Comparison of ENCODE assay signal across 1 cellular context in genomic region chr20:35503841-35504460, GRCh38.
A peak's percentile ranks its signal among the peaks of the same experiment; 100 is the strongest.
TF ChIP-seq lines count a peak whose summit lies in the region.

No MANE protein-coding gene starts in this region.

TF ChIP-seq in HepG2, 621 proteins besides CTCF, POLR2A, EP300 and RAD21:
- TF ChIP-seq KIAA2018 (CRISPR knock-in tag; IDR thresholded peaks at IDR 0.05; ENCODE audit: borderline replicate concordance) = no peak
- TF ChIP-seq ZNF691 (CRISPR knock-in tag; IDR thresholded peaks at IDR 0.05; ENCODE audit: borderline replicate concordance, low read depth) = no peak
- no peak for TF ChIP-seq NR2F1 (CRISPR knock-in tag; IDR thresholded peaks at IDR 0.05)
- TF ChIP-seq, protein P1, sequence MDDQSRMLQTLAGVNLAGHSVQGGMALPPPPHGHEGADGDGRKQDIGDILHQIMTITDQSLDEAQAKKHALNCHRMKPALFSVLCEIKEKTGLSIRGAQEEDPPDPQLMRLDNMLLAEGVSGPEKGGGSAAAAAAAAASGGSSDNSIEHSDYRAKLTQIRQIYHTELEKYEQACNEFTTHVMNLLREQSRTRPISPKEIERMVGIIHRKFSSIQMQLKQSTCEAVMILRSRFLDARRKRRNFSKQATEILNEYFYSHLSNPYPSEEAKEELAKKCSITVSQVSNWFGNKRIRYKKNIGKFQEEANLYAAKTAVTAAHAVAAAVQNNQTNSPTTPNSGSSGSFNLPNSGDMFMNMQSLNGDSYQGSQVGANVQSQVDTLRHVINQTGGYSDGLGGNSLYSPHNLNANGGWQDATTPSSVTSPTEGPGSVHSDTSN (CRISPR knock-in tag; IDR thresholded peaks at IDR 0.05; ENCODE audit: borderline replicate concordance) = no peak
- TF ChIP-seq ZNF780A (CRISPR knock-in tag; IDR thresholded peaks at IDR 0.05) = no peak
- TF ChIP-seq, protein P2, sequence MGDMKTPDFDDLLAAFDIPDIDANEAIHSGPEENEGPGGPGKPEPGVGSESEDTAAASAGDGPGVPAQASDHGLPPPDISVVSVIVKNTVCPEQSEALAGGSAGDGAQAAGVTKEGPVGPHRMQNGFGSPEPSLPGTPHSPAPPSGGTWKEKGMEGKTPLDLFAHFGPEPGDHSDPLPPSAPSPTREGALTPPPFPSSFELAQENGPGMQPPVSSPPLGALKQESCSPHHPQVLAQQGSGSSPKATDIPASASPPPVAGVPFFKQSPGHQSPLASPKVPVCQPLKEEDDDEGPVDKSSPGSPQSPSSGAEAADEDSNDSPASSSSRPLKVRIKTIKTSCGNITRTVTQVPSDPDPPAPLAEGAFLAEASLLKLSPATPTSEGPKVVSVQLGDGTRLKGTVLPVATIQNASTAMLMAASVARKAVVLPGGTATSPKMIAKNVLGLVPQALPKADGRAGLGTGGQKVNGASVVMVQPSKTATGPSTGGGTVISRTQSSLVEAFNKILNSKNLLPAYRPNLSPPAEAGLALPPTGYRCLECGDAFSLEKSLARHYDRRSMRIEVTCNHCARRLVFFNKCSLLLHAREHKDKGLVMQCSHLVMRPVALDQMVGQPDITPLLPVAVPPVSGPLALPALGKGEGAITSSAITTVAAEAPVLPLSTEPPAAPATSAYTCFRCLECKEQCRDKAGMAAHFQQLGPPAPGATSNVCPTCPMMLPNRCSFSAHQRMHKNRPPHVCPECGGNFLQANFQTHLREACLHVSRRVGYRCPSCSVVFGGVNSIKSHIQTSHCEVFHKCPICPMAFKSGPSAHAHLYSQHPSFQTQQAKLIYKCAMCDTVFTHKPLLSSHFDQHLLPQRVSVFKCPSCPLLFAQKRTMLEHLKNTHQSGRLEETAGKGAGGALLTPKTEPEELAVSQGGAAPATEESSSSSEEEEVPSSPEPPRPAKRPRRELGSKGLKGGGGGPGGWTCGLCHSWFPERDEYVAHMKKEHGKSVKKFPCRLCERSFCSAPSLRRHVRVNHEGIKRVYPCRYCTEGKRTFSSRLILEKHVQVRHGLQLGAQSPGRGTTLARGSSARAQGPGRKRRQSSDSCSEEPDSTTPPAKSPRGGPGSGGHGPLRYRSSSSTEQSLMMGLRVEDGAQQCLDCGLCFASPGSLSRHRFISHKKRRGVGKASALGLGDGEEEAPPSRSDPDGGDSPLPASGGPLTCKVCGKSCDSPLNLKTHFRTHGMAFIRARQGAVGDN (CRISPR knock-in tag; IDR thresholded peaks at IDR 0.05) = peak; percentile 18; the same call in 1 of the 2 replicates
- peak; percentile 54 for TF ChIP-seq AGO2 (optimal IDR thresholded peaks at IDR 0.05; ENCODE audit: low read depth, low read length)
- no peak for TF ChIP-seq ZNF878 (CRISPR knock-in tag; IDR thresholded peaks at IDR 0.05)
- 0 out of 2 replicates have a peak, but pooled peaks have one; percentile 35 for TF ChIP-seq NFIB (CRISPR knock-in tag; IDR thresholded peaks at IDR 0.05; ENCODE audit: borderline replicate concordance)
- no peak for TF ChIP-seq ZNF629 (CRISPR knock-in tag; conservative IDR thresholded peaks at IDR 0.05)
- TF ChIP-seq, protein P3, sequence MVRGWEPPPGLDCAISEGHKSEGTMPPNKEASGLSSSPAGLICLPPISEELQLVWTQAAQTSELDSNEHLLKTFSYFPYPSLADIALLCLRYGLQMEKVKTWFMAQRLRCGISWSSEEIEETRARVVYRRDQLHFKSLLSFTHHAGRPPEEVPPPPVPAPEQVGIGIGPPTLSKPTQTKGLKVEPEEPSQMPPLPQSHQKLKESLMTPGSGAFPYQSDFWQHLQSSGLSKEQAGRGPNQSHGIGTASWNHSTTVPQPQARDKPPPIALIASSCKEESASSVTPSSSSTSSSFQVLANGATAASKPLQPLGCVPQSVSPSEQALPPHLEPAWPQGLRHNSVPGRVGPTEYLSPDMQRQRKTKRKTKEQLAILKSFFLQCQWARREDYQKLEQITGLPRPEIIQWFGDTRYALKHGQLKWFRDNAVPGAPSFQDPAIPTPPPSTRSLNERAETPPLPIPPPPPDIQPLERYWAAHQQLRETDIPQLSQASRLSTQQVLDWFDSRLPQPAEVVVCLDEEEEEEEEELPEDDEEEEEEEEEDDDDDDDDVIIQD (CRISPR knock-in tag; IDR thresholded peaks at IDR 0.05; ENCODE audit: low read depth) = no peak
- TF ChIP-seq ZNF382 (CRISPR knock-in tag; IDR thresholded peaks at IDR 0.05; ENCODE audit: borderline replicate concordance) = no peak
- TF ChIP-seq, protein P4, sequence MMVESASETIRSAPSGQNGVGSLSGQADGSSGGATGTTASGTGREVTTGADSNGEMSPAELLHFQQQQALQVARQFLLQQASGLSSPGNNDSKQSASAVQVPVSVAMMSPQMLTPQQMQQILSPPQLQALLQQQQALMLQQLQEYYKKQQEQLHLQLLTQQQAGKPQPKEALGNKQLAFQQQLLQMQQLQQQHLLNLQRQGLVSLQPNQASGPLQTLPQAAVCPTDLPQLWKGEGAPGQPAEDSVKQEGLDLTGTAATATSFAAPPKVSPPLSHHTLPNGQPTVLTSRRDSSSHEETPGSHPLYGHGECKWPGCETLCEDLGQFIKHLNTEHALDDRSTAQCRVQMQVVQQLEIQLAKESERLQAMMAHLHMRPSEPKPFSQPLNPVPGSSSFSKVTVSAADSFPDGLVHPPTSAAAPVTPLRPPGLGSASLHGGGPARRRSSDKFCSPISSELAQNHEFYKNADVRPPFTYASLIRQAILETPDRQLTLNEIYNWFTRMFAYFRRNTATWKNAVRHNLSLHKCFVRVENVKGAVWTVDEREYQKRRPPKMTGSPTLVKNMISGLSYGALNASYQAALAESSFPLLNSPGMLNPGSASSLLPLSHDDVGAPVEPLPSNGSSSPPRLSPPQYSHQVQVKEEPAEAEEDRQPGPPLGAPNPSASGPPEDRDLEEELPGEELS (CRISPR knock-in tag; IDR thresholded peaks at IDR 0.05) = no peak
- TF ChIP-seq ZNF737 (CRISPR knock-in tag; IDR thresholded peaks at IDR 0.05; ENCODE audit: borderline replicate concordance) = peak; percentile 8; the same call in 1 of the 2 replicates
- TF ChIP-seq SPEN (CRISPR knock-in tag; IDR thresholded peaks at IDR 0.05; ENCODE audit: low read depth) = no peak
- TF ChIP-seq ZNF768 (CRISPR knock-in tag; IDR thresholded peaks at IDR 0.05) = peak; percentile 23; the same call in 1 of the 2 replicates
- no peak for TF ChIP-seq ZMYM4 (CRISPR knock-in tag; IDR thresholded peaks at IDR 0.05)
- no peak for TF ChIP-seq MAFK (conservative IDR thresholded peaks at IDR 0.05 in 1 of 2, IDR thresholded peaks at IDR 0.05 in 1 of 2; ENCODE audit: low read length in 2 of 2)
- TF ChIP-seq ZFX (CRISPR knock-in tag; IDR thresholded peaks at IDR 0.05; ENCODE audit: low read depth) = no peak
- TF ChIP-seq, protein P5, sequence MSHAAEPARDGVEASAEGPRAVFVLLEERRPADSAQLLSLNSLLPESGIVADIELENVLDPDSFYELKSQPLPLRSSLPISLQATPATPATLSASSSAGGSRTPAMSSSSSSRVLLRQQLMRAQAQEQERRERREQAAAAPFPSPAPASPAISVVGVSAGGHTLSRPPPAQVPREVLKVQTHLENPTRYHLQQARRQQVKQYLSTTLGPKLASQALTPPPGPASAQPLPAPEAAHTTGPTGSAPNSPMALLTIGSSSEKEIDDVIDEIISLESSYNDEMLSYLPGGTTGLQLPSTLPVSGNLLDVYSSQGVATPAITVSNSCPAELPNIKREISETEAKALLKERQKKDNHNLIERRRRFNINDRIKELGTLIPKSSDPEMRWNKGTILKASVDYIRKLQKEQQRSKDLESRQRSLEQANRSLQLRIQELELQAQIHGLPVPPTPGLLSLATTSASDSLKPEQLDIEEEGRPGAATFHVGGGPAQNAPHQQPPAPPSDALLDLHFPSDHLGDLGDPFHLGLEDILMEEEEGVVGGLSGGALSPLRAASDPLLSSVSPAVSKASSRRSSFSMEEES (CRISPR knock-in tag; IDR thresholded peaks at IDR 0.05) = no peak
